In the genomic region with DNA sequence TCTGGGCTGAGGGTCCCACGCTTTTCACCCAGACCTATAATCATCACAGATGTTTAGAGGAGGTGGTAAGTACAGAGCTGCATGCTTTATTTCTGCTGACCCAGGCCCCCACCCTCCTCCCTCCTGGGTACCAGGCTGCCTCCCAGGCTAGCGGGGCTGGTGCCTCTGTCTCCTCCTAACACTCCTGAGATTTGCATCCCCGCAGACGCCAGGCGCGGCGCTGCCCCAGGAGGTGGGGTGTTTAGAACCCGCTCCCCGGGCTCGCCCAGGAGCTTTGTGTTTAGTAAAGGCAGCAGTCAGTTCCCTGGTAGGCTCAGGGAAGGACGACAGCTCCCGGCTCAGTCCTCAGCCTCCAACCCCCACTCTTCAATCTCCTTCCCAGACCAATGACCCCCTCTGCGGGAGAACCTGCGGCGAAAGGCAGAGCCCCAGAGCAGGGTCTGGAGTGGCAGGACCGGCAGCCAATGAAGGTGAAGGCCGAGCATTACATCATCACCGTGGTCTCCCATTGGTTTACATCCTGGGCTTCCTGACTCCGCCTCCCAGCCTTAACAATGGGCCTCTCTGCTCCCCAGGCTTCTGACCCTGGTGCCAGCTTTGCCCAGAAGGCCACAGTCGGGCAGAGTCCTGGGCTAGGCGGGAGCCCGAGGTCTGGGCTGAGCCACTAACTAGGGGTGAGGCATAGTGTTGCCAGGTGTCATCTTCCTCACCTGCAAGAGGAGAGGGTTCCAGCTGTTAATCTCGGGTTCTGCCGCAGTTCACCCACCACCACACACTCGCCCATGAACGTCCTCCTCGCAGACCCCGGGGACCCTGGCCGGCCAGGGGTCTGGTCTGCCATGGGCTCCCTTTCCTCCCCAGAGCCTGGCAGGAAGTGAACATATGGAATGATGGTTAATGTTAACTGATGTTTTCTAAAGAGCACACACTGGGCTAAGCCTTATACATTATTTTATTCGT, we compare ENCODE assay signal across 8 cellular contexts. TPM values are rescaled to one million over a fixed set of nuclear protein-coding genes. Genes with fewer than 3 reads are reported as not detected.
DNase-seq lines count a peak whose midpoint lies in the region; ATAC-seq and TF ChIP-seq lines count a peak whose summit lies in the region.

No MANE protein-coding gene starts in this region.

- no peak for ATAC-seq in GM21737 (IDR thresholded peaks at IDR 0.05; ENCODE audit: unreplicated experiment)

- peak overlapping the region; percentile 20; the same call in 1 of the 2 replicates for H3K4me3 ChIP-seq in AG04450 (ENCODE audit: low read depth, low read length)
- H3K4me3 ChIP-seq in HUES6 (ENCODE audit: low read depth, low read length), result peak overlapping the region; percentile 57

- H3K27me3 ChIP-seq in AG04450 (ENCODE audit: control insufficient read depth, insufficient read depth, low read length) (peaks cover 22% of the 10 kb centered on the region), HUES6 (ENCODE audit: control insufficient read depth, insufficient read depth, low read length) (no peaks in the 10 kb centered on the region)

- H3K9me3 ChIP-seq in AG04450 (ENCODE audit: control insufficient read depth, insufficient read depth, low read length) (peaks cover 3% of the 10 kb centered on the region; the same call in 1 of the 2 replicates), HUES6 (ENCODE audit: control insufficient read depth, insufficient read depth, low read depth, low read length) (no peaks in the 10 kb centered on the region)

- TF ChIP-seq CTCF in AG04450 (IDR thresholded peaks at IDR 0.05; ENCODE audit: low read depth, low read length), result no peak

- POLR2A ChIA-PET in AG04450 (lab: Yijun Ruan, JAX), result interaction anchor here (0.6 kb wide), 2 partner anchors 10 to 24 kb away, joined by 4 to 5 read pairs; no protein-coding TSS in a partner anchor

- CTCF ChIA-PET in AG04450 (lab: Charles Lee), result interaction anchor here (1.8 kb wide), 1 partner anchor 304 kb away, joined by 4 read pairs; no protein-coding TSS in a partner anchor

- DNase-seq in AG04450 (ENCODE audit: low read depth, low spot score) (peak; percentile 45), hippocampal formation (lab: John Stamatoyannopoulos, UW) (peak; percentile 97 to 98), putamen (ENCODE audit: low spot score) (peak; percentile 98), germinal center (ENCODE audit: low spot score) (no peak)
- DNase-seq in activated CD4-positive, CD25-positive, alpha-beta regulatory T cell treated with anti-CD3 and anti-CD28 coated beads, Interleukin-2, amount 50 U/mL, for 72 hours, result no peak

- H3K27ac ChIP-seq in AG04450 (ENCODE audit: low read depth, low read length), result no peak overlapping the region
- H3K27ac ChIP-seq in HUES6 (ENCODE audit: low read depth, low read length), result no peak overlapping the region
- peak overlapping the region; percentile 99 for H3K27ac ChIP-seq in angular gyrus (ENCODE audit: low read depth, low read length)

- H3K4me1 ChIP-seq in HUES6 (ENCODE audit: control insufficient read depth, insufficient read depth, low read length), result peaks cover 8% of the 10 kb centered on the region

- H3K36me3 ChIP-seq in HUES6 (ENCODE audit: control insufficient read depth, insufficient read depth, low read length), result no peaks in the 10 kb centered on the region

- no peak overlapping the region for H3K9ac ChIP-seq in HUES6 (ENCODE audit: low read length)

RNA-seq across cellular contexts. Expression of a gene that starts 57.5 kb away (rescaled TPM):
- 378 and 549 TPM in 2 replicates for polyA plus RNA-seq in AG04450 (2011; rRNA removed)
- polyA minus RNA-seq in AG04450 (2011; rRNA and poly(A)+ RNA removed), result 228 and 322 TPM in 2 replicates

Comparison
In these comparisons a context has a peak if more than half of its experiments do, and no peak if none do; other contexts are left out.
1. DNase-seq: peak in AG04450 (single experiment), hippocampal formation (2 of 2) and putamen (single experiment); none in activated CD4-positive, CD25-positive, alpha-beta regulatory T cell treated with anti-CD3 and anti-CD28 coated beads, Interleukin-2, amount 50 U/mL, for 72 hours (single experiment) and germinal center (single experiment).